Comparison of ENCODE assay signal across 8 cellular contexts in genomic region chr15:40103124-40103858, GRCh38. TPM values are rescaled to one million over a fixed set of nuclear protein-coding genes. Genes with fewer than 3 reads are reported as not detected.
DNase-seq lines count a peak whose midpoint lies in the region; ATAC-seq and TF ChIP-seq lines count a peak whose summit lies in the region.

No MANE protein-coding gene starts in this region.

- no peaks in the 10 kb centered on the region for H3K27me3 Mint-ChIP-seq in nephron (ENCODE audit: low read depth)

- no peak for TF ChIP-seq CTCF in fibroblast of villous mesenchyme (IDR thresholded peaks at IDR 0.05; ENCODE audit: insufficient read depth, low read depth, low read length)
- TF ChIP-seq CTCF in nephron (IDR thresholded peaks at IDR 0.05; ENCODE audit: unreplicated experiment in 3 of 3): no peak

- peaks cover 88% of the 10 kb centered on the region for H3K4me1 Mint-ChIP-seq in nephron

- H3K4me3 Mint-ChIP-seq in nephron: peak overlapping the region; percentile 78 to 80 (median 78)

- no peaks in the 10 kb centered on the region for H3K9me3 Mint-ChIP-seq in nephron

- ATAC-seq in HG03520 (IDR thresholded peaks at IDR 0.05; ENCODE audit: unreplicated experiment): no peak
- ATAC-seq in HG02884 (IDR thresholded peaks at IDR 0.05; ENCODE audit: unreplicated experiment): no peak

- H3K36me3 Mint-ChIP-seq in nephron (ENCODE audit: low read depth): peaks cover 64% of the 10 kb centered on the region

- DNase-seq in A172 (ENCODE audit: low spot score): peak; percentile 55
- peak; percentile 72 for DNase-seq in SK-MEL-5 (ENCODE audit: low read depth, low spot score)
- DNase-seq in fibroblast of villous mesenchyme (ENCODE audit: low read depth): peak; percentile 92
- no peak for DNase-seq in D341Med (ENCODE audit: low spot score)

- H3K4me3 ChIP-seq in fibroblast of villous mesenchyme (ENCODE audit: low read depth, low read length): peak overlapping the region; percentile 4

- peak; percentile 20; the same call in 1 of the 2 replicates for TF ChIP-seq RAD21 in Ishikawa (IDR thresholded peaks at IDR 0.05; ENCODE audit: low read depth)

- in situ Hi-C loops in SK-MEL-5 (cut with HindIII; ENCODE audit: low pct_unique_long_range_greater_than_20kb, low sequenced_read_pairs): no loop called here

- TF ChIP-seq EP300 in Ishikawa (IDR thresholded peaks at IDR 0.05; ENCODE audit: borderline replicate concordance): peak; percentile 73

- H3K27ac Mint-ChIP-seq in nephron: peak overlapping the region; percentile 94 to 100 (median 99)

TF ChIP-seq in Ishikawa, 13 proteins besides CTCF, POLR2A, EP300 and RAD21:
- 0 out of 2 replicates have a peak, but pooled peaks have one; percentile 35 for TF ChIP-seq TAF1 (IDR thresholded peaks at IDR 0.05; ENCODE audit: low read depth)
- TF ChIP-seq ZBTB7A (IDR thresholded peaks at IDR 0.05; ENCODE audit: low read depth): peak; percentile 66
- TF ChIP-seq YY1 (IDR thresholded peaks at IDR 0.05; ENCODE audit: low read depth): 0 out of 2 replicates have a peak, but pooled peaks have one; percentile 54
- TF ChIP-seq CEBPB (IDR thresholded peaks at IDR 0.05): peak; percentile 61; the same call in 1 of the 2 replicates
- TF ChIP-seq REST (IDR thresholded peaks at IDR 0.05; ENCODE audit: low read depth): no peak
- TF ChIP-seq FOXM1 (IDR thresholded peaks at IDR 0.05; ENCODE audit: borderline replicate concordance, low read depth): peak; percentile 61
- no peak for TF ChIP-seq CREB1 (IDR thresholded peaks at IDR 0.05; ENCODE audit: low read depth)
- peak; percentile 92 for TF ChIP-seq USF1 (IDR thresholded peaks at IDR 0.05)
- TF ChIP-seq TCF12 (IDR thresholded peaks at IDR 0.05; ENCODE audit: low read depth): peak; percentile 96; the same call in 1 of the 2 replicates
- TF ChIP-seq TEAD4 (IDR thresholded peaks at IDR 0.05): peak; percentile 23; the same call in 1 of the 2 replicates
- TF ChIP-seq NFIC (IDR thresholded peaks at IDR 0.05): peak; percentile 95
- TF ChIP-seq MAX (IDR thresholded peaks at IDR 0.05): peak; percentile 98
- TF ChIP-seq EGR1 (IDR thresholded peaks at IDR 0.05): no peak

RNA-seq across cellular contexts. Expression of gene BMF, which starts 5.4 kb away (rescaled TPM):
- 0.83 and 1.8 TPM in 2 replicates for total RNA-seq in A172 (2014; rRNA removed; shearing (Covaris generic))
- total RNA-seq in SK-MEL-5 (2014; rRNA removed; shearing (Covaris generic)): 6.9 and 7.8 TPM in 2 replicates
- polyA plus RNA-seq in SK-MEL-5 (2015; cell fraction: cytosol; rRNA removed): 10.0 and 12.2 TPM in 2 replicates
- 14.8 and 33.6 TPM in 2 replicates for polyA plus RNA-seq in SK-MEL-5 (2015; cell fraction: nucleus; rRNA removed)
- 0.86 and 10.0 TPM in 2 replicates for total RNA-seq in fibroblast of villous mesenchyme

RNA-seq across cellular contexts. Expression of gene BUB1B, which starts 57.6 kb away (rescaled TPM):
- total RNA-seq in A172 (2014; rRNA removed; shearing (Covaris generic)): 73.0 and 82.1 TPM in 2 replicates
- 34.6 and 36.9 TPM in 2 replicates for total RNA-seq in SK-MEL-5 (2014; rRNA removed; shearing (Covaris generic))
- polyA plus RNA-seq in SK-MEL-5 (2015; cell fraction: cytosol; rRNA removed): 21.9 and 26.8 TPM in 2 replicates
- 72.5 and 84.1 TPM in 2 replicates for polyA plus RNA-seq in SK-MEL-5 (2015; cell fraction: nucleus; rRNA removed)
- 13.9 and 19.9 TPM in 2 replicates for total RNA-seq in fibroblast of villous mesenchyme
